Comparison of ENCODE assay signal across 8 cellular contexts in genomic region chr5:157917909-157918809, GRCh38. TPM values are rescaled to one million over a fixed set of nuclear protein-coding genes. Genes with fewer than 3 reads are reported as not detected.
DNase-seq lines count a peak whose midpoint lies in the region; ATAC-seq and TF ChIP-seq lines count a peak whose summit lies in the region.

No MANE protein-coding gene starts in this region.

- H3K9me3 ChIP-seq in BLaER1 treated with 17β-estradiol and CSF1 and Interleukin-3, amounts not matched to agents 10 nM and 100 nM (replicated peaks in 1 of 11) = no peaks in the 10 kb centered on the region
- H3K9me3 ChIP-seq in ascending aorta (no peaks in the 10 kb centered on the region), iPS-20b (ENCODE audit: insufficient read depth, low read depth, low read length) (no peaks in the 10 kb centered on the region)

- no peak overlapping the region for H3K27ac ChIP-seq in BLaER1 treated with 17β-estradiol and CSF1 and Interleukin-3, amounts not matched to agents 10 nM and 100 nM
- H3K27ac ChIP-seq in ascending aorta = no peak overlapping the region
- H3K27ac ChIP-seq in iPS-20b (ENCODE audit: low read length) = no peak overlapping the region

- intact Hi-C loops in ascending aorta (cut with DNase I) = loop anchor here (10.0 kb wide), 1 partner anchor 93 kb away; no protein-coding TSS in a partner anchor

- H3K27me3 ChIP-seq in BLaER1 treated with 17β-estradiol and CSF1 and Interleukin-3, amounts not matched to agents 10 nM and 100 nM = peaks cover 0 to 8% (median 0%) of the 10 kb centered on the region in 11 experiments; a peak in 5 of 22 replicates
- H3K27me3 ChIP-seq in ascending aorta = no peaks in the 10 kb centered on the region
- no peaks in the 10 kb centered on the region for H3K27me3 ChIP-seq in iPS-20b (ENCODE audit: insufficient read depth, low read length)

- peak; percentile 81 for ATAC-seq in GM19351 (IDR thresholded peaks at IDR 0.05; ENCODE audit: unreplicated experiment)

- H3K36me3 ChIP-seq in BLaER1 treated with 17β-estradiol and CSF1 and Interleukin-3, amounts not matched to agents 10 nM and 100 nM = no peaks in the 10 kb centered on the region
- H3K36me3 ChIP-seq in ascending aorta (no peaks in the 10 kb centered on the region), iPS-20b (ENCODE audit: insufficient read depth, low read depth, low read length) (no peaks in the 10 kb centered on the region)

- peak overlapping the region; percentile 49 to 74 (median 63); a peak in 17 of 22 replicates for H3K4me2 ChIP-seq in BLaER1 treated with 17β-estradiol and CSF1 and Interleukin-3, amounts not matched to agents 10 nM and 100 nM

- no peak overlapping the region for H3K4me3 ChIP-seq in BLaER1 treated with 17β-estradiol and CSF1 and Interleukin-3, amounts not matched to agents 10 nM and 100 nM
- H3K4me3 ChIP-seq in ascending aorta (no peak overlapping the region), iPS-20b (ENCODE audit: low read length) (no peak overlapping the region)

- peaks cover 12 to 24% (median 20%) of the 10 kb centered on the region in 10 experiments for H3K4me1 ChIP-seq in BLaER1 treated with 17β-estradiol and CSF1 and Interleukin-3, amounts not matched to agents 10 nM and 100 nM
- H3K4me1 ChIP-seq in ascending aorta = peaks cover 0 to 14% of the 10 kb centered on the region in 2 donors
- peaks cover 17% of the 10 kb centered on the region; the same call in 1 of the 2 replicates for H3K4me1 ChIP-seq in iPS-20b (ENCODE audit: insufficient read depth, low read length)

- H4K20me1 ChIP-seq in BLaER1 treated with 17β-estradiol and CSF1 and Interleukin-3, amounts not matched to agents 10 nM and 100 nM = no peaks in the 10 kb centered on the region

- DNase-seq in KG1 (lab: John Stamatoyannopoulos, UW) (peak; percentile 6), T-helper 1 cell (peak; percentile 17 to 74 (median 31)), ascending aorta (ENCODE audit: low spot score in 2 of 2) (peak in 1 of 2 donors; percentile 73), NCI-H1105 treated with DMSO at 0.1 percent for 48 hours (lab: John Stamatoyannopoulos, UW) (no peak)
- peak; percentile 68 for DNase-seq in stimulated activated CD4-positive, alpha-beta T cell treated with anti-CD3 and anti-CD28 coated beads, Interleukin-1b, Interleukin-23, amount 100 ng/mL, for 48 hours

- peak; percentile 5 to 41 (median 19) for TF ChIP-seq CTCF in ascending aorta (IDR thresholded peaks at IDR 0.05)

- H3K9ac ChIP-seq in BLaER1 treated with 17β-estradiol and CSF1 and Interleukin-3, amounts not matched to agents 10 nM and 100 nM = no peak overlapping the region
- peak overlapping the region; percentile 11; the same call in 1 of the 2 replicates for H3K9ac ChIP-seq in iPS-20b (ENCODE audit: low read depth, low read length)

RNA-seq across cellular contexts. Expression of gene CLINT1, which starts 59.2 kb away (rescaled TPM):
- total RNA-seq in ascending aorta = 16.4 TPM
